Comparison of ENCODE assay signal across 19 cellular contexts in genomic region chr5:3853366-3853765, GRCh38.
"Had no signal": no experiment of that assay in that cellular context is flagged by ENCODE, and none has a peak within 500 bp of the region (broad histone marks: within the 10 kb centered on the region; RNA-seq: fewer than 3 reads in every experiment).

No MANE protein-coding gene starts in this region.

- H3K27me3 ChIP-seq: left lung, sigmoid colon, thyroid gland had no signal

- H3K27ac Mint-ChIP-seq: natural killer cell; stimulated activated effector memory CD8-positive, alpha-beta T cell treated with anti-CD3 and anti-CD28 coated beads, Interleukin-12 subunit alpha, Interleukin-12 subunit beta, amount 100 ng/mL, for 72 hours; type B pancreatic cell had no signal

- H3K36me3 ChIP-seq: esophagus muscularis mucosa, left lung, lower lobe of right lung, pancreas, sigmoid colon, stomach, thyroid gland had no signal

- ATAC-seq: natural killer cell; pancreas; stimulated activated effector memory CD8-positive, alpha-beta T cell treated with anti-CD3 and anti-CD28 coated beads, Interleukin-12 subunit alpha, Interleukin-12 subunit beta, amount 100 ng/mL, for 72 hours had no signal

- H3K4me3 ChIP-seq: esophagus muscularis mucosa, left lung, lower lobe of right lung, pancreas, sigmoid colon, stomach, thyroid gland had no signal

- H3K27ac ChIP-seq: coronary artery, esophagus muscularis mucosa, left lung, lower lobe of right lung, pancreas, sigmoid colon, stomach, thyroid gland had no signal

- H3K4me3 Mint-ChIP-seq: natural killer cell; stimulated activated effector memory CD8-positive, alpha-beta T cell treated with anti-CD3 and anti-CD28 coated beads, Interleukin-12 subunit alpha, Interleukin-12 subunit beta, amount 100 ng/mL, for 72 hours; type B pancreatic cell had no signal

- H3K4me1 ChIP-seq: left lung, lower lobe of right lung, pancreas, sigmoid colon, stomach, thyroid gland had no signal

- H3K9me3 ChIP-seq: esophagus muscularis mucosa, left lung, lower lobe of right lung, pancreas, sigmoid colon, stomach, thyroid gland had no signal

- H3K9me3 Mint-ChIP-seq: natural killer cell, type B pancreatic cell had no signal

- H3K4me1 Mint-ChIP-seq: stimulated activated effector memory CD8-positive, alpha-beta T cell treated with anti-CD3 and anti-CD28 coated beads, Interleukin-12 subunit alpha, Interleukin-12 subunit beta, amount 100 ng/mL, for 72 hours had no signal

- H3K36me3 Mint-ChIP-seq: natural killer cell; stimulated activated effector memory CD8-positive, alpha-beta T cell treated with anti-CD3 and anti-CD28 coated beads, Interleukin-12 subunit alpha, Interleukin-12 subunit beta, amount 100 ng/mL, for 72 hours; type B pancreatic cell had no signal

- DNase-seq: dermis blood vessel endothelial cell; effector memory CD4-positive, alpha-beta T cell; foreskin melanocyte; glutamatergic neuron; left lung; lower lobe of right lung; natural killer cell; occipital lobe; pancreas; sigmoid colon; stimulated activated CD4-positive, alpha-beta T cell treated with anti-CD3 and anti-CD28 coated beads, Interleukin-2, amount 100 ng/mL, for 24 hours; stimulated activated CD4-positive, alpha-beta T cell treated with anti-CD3 and anti-CD28 coated beads, Interleukin-4, amount 100 ng/mL, for 24 hours; stimulated activated naive CD4-positive, alpha-beta T cell treated with Interleukin-2 at 50 U/mL for 16 hours; stomach; thyroid gland had no signal
